ENCODE assay signal across 20 cellular contexts in the genomic region with DNA sequence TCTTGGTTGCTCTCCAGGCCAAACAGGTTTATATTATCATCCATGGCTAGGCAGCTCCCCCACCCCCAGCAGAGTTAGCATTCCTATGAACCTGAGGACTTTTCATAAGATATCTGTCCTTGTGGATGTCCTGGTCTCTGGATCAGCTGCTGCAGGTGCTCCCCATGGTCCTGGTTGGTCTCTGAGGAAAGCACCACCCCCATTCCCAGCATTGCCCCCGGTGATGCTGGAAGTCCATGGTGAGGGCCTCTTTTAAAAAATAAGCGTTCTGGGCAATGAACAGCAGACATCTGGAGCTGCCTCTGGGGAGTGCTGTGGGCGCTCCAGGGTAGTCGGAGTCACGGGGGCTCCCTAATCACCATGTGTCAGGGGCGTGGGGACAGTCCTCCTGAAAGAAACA. TPM values are rescaled to one million over a fixed set of nuclear protein-coding genes. Genes with fewer than 3 reads are reported as not detected.
"Had no signal": no experiment of that assay in that cellular context is flagged by ENCODE, and none has a peak within 500 bp of the region (broad histone marks: within the 10 kb centered on the region; RNA-seq: fewer than 3 reads in every experiment).

No MANE protein-coding gene starts in this region.

- H3K36me3 ChIP-seq: colonic mucosa, gastroesophageal sphincter, uterus had no signal

- H3K4me2 ChIP-seq: hepatocyte had no signal

- H3K9me3 ChIP-seq: colonic mucosa, gastroesophageal sphincter, psoas muscle, testis, uterus had no signal

- ATAC-seq: activated T-cell treated with anti-CD3 and anti-CD28 coated beads, Interleukin-2, amount 50 U/mL, for 4 hours; gastroesophageal sphincter; naive thymus-derived CD4-positive, alpha-beta T cell; psoas muscle; stimulated activated naive CD8-positive, alpha-beta T cell treated with anti-CD3 and anti-CD28 coated beads, Interleukin-15, Interleukin-2, amounts not matched to agents 100 U/mL and 50 U/mL, for 24 hours had no signal

- H3K27ac ChIP-seq: colonic mucosa, epithelial cell of prostate, hepatocyte, psoas muscle, testis had no signal

- H3K27me3 ChIP-seq: colonic mucosa, gastroesophageal sphincter, hepatocyte, testis, uterus had no signal

- H2AFZ ChIP-seq: hepatocyte had no signal

- DNase-seq: activated CD4-positive, alpha-beta T cell treated with anti-CD3 and anti-CD28 coated beads, Interleukin-2, amount 10 ng/mL, durations not matched to agents 7 days and 5 days; activated CD4-positive, CD25-positive, alpha-beta regulatory T cell; activated gamma-delta T cell; activated naive CD8-positive, alpha-beta T cell treated with anti-CD3 and anti-CD28 coated beads for 36 hours; activated T-cell treated with anti-CD3 and anti-CD28 coated beads, Interleukin-2, amount 50 U/mL, for 4 hours; colonic mucosa; effector CD8-positive, alpha-beta T cell; kidney; naive thymus-derived CD4-positive, alpha-beta T cell; occipital lobe; stimulated activated CD4-positive, alpha-beta T cell treated with anti-CD3 and anti-CD28 coated beads, Interleukin-2, amount 100 ng/mL, for 48 hours; stimulated activated naive CD8-positive, alpha-beta T cell treated with anti-CD3 and anti-CD28 coated beads, Interleukin-15, Interleukin-2, amounts not matched to agents 100 U/mL and 50 U/mL, for 24 hours; T-helper 2 cell; testis had no signal

- H3K4me3 ChIP-seq: colonic mucosa, gastroesophageal sphincter, hepatocyte, lung, psoas muscle, testis, uterus had no signal

RNA-seq across cellular contexts. Expression of a gene that starts 26.6 kb away (rescaled TPM):
- total RNA-seq: activated CD4-positive, alpha-beta T cell treated with anti-CD3 and anti-CD28 coated beads, Interleukin-2, amount 10 ng/mL, durations not matched to agents 7 days and 5 days had no signal
